Comparison of ENCODE assay signal across 18 cellular contexts in the genomic region with DNA sequence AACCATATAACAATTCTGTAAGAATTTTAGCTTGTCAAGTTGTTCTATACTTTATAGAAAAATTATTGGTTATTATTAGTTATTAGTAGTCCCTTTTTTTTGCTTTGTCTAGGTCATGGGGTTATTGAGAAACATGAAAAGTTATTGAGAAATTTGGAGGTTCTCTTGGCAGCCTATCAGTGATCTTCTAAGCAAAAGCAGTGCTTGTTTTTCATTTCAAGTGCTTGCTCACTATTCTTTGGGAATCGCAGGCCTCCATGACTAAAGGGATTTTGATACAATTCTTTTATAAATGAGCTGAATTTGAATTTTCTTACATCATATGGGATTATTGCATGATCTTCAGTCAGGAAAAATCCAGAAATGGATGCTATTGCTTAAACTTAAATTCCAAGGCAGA.
"Had no signal": no experiment of that assay in that cellular context is flagged by ENCODE, and none has a peak within 500 bp of the region (broad histone marks: within the 10 kb centered on the region; RNA-seq: fewer than 3 reads in every experiment).

No MANE protein-coding gene starts in this region.

- ATAC-seq: effector memory CD8-positive, alpha-beta T cell; heart left ventricle; naive thymus-derived CD4-positive, alpha-beta T cell; sciatic nerve; stimulated activated naive B cell treated with anti-CD40 and anti-IgM and Interleukin-4, amounts not matched to agents 10 μg/mL and 1 μg/mL and 100 μg/mL, for 72 hours; stimulated activated naive CD8-positive, alpha-beta T cell treated with anti-CD3 and anti-CD28 coated beads, Interleukin-15, amount 100 ng/mL, for 72 hours had no signal

- H3K4me1 ChIP-seq: esophagus muscularis mucosa, heart left ventricle had no signal

- H3K9me3 ChIP-seq: esophagus muscularis mucosa, heart left ventricle, thoracic aorta, transverse colon had no signal

- DNase-seq: effector memory CD8-positive, alpha-beta T cell; heart left ventricle; hippocampal formation; left colon; naive thymus-derived CD4-positive, alpha-beta T cell; nephron progenitor cell; stimulated activated CD4-positive, alpha-beta T cell treated with anti-CD3 and anti-CD28 coated beads, Interleukin-2, amount 100 ng/mL, for 24 hours; stimulated activated CD4-positive, alpha-beta T cell treated with anti-CD3 and anti-CD28 coated beads, Interleukin-4, amount 100 ng/mL, for 4 hours; stimulated activated naive B cell treated with anti-CD40 and anti-IgM and Interleukin-4, amounts not matched to agents 10 μg/mL and 1 μg/mL and 100 μg/mL, for 72 hours; stimulated activated naive CD8-positive, alpha-beta T cell treated with anti-CD3 and anti-CD28 coated beads, Interleukin-15, amount 100 ng/mL, for 72 hours; substantia nigra; transverse colon had no signal

- H3K4me3 Mint-ChIP-seq: dendritic cell treated with granulocyte-macrophage colony-stimulating factor and Interleukin-4, amounts not matched to agents 40 ng/mL and 50 ng/mL, for 4 days; effector memory CD8-positive, alpha-beta T cell; naive thymus-derived CD4-positive, alpha-beta T cell; nephron progenitor cell; stimulated activated naive B cell treated with anti-CD40 and anti-IgM and Interleukin-4, amounts not matched to agents 10 μg/mL and 1 μg/mL and 100 μg/mL, for 72 hours; stimulated activated naive CD8-positive, alpha-beta T cell treated with anti-CD3 and anti-CD28 coated beads, Interleukin-15, amount 100 ng/mL, for 72 hours had no signal

- H3K27me3 Mint-ChIP-seq: dendritic cell treated with granulocyte-macrophage colony-stimulating factor and Interleukin-4, amounts not matched to agents 40 ng/mL and 50 ng/mL, for 4 days; effector memory CD8-positive, alpha-beta T cell; naive thymus-derived CD4-positive, alpha-beta T cell; stimulated activated naive B cell treated with anti-CD40 and anti-IgM and Interleukin-4, amounts not matched to agents 10 μg/mL and 1 μg/mL and 100 μg/mL, for 72 hours; stimulated activated naive CD8-positive, alpha-beta T cell treated with anti-CD3 and anti-CD28 coated beads, Interleukin-15, amount 100 ng/mL, for 72 hours had no signal

- H3K27ac ChIP-seq: epithelial cell of prostate, esophagus muscularis mucosa, heart left ventricle, skin epidermis, thoracic aorta, transverse colon had no signal

- H3K27ac Mint-ChIP-seq: dendritic cell treated with granulocyte-macrophage colony-stimulating factor and Interleukin-4, amounts not matched to agents 40 ng/mL and 50 ng/mL, for 4 days; nephron progenitor cell; stimulated activated naive B cell treated with anti-CD40 and anti-IgM and Interleukin-4, amounts not matched to agents 10 μg/mL and 1 μg/mL and 100 μg/mL, for 72 hours had no signal

- H3K4me3 ChIP-seq: esophagus muscularis mucosa, heart left ventricle, skin epidermis, thoracic aorta, transverse colon had no signal

- H3K27me3 ChIP-seq: esophagus muscularis mucosa, heart left ventricle, transverse colon had no signal

- H3K9me3 Mint-ChIP-seq: dendritic cell treated with granulocyte-macrophage colony-stimulating factor and Interleukin-4, amounts not matched to agents 40 ng/mL and 50 ng/mL, for 4 days; effector memory CD8-positive, alpha-beta T cell; naive thymus-derived CD4-positive, alpha-beta T cell; nephron progenitor cell; stimulated activated naive B cell treated with anti-CD40 and anti-IgM and Interleukin-4, amounts not matched to agents 10 μg/mL and 1 μg/mL and 100 μg/mL, for 72 hours; stimulated activated naive CD8-positive, alpha-beta T cell treated with anti-CD3 and anti-CD28 coated beads, Interleukin-15, amount 100 ng/mL, for 72 hours had no signal
